In genomic region chr5:160441352-160441781, GRCh38 we compare ENCODE assay signal across 12 cellular contexts. TPM values are rescaled to one million over a fixed set of nuclear protein-coding genes. Genes with fewer than 3 reads are reported as not detected.
DNase-seq lines count a peak whose midpoint lies in the region; ATAC-seq and TF ChIP-seq lines count a peak whose summit lies in the region.
"Had no signal": no experiment of that assay in that cellular context is flagged by ENCODE, and none has a peak within 500 bp of the region (broad histone marks: within the 10 kb centered on the region; RNA-seq: fewer than 3 reads in every experiment).

No MANE protein-coding gene starts in this region.

- H3K9me3 Mint-ChIP-seq in CD4-positive, CD25-positive, alpha-beta regulatory T cell = peaks cover 0 to 9% (median 0%) of the 10 kb centered on the region in 7 donors
- H3K9me3 Mint-ChIP-seq in type B pancreatic cell = no peaks in the 10 kb centered on the region

- H3K4me3 Mint-ChIP-seq in CD4-positive, CD25-positive, alpha-beta regulatory T cell = peak overlapping the region in 1 of 4 donors; percentile 22
- no peak overlapping the region for H3K4me3 Mint-ChIP-seq in type B pancreatic cell
- H3K4me3 Mint-ChIP-seq: B cell had no signal

- ATAC-seq in CD4-positive, CD25-positive, alpha-beta regulatory T cell (ENCODE audit: low read depth in 2 of 2) = no peak
- peak; percentile 11 for ATAC-seq in GM18870 (IDR thresholded peaks at IDR 0.05; ENCODE audit: unreplicated experiment)
- ATAC-seq in HG02623 (IDR thresholded peaks at IDR 0.05; ENCODE audit: unreplicated experiment) = peak; percentile 32
- ATAC-seq: heart left ventricle had no signal

- H3K36me3 Mint-ChIP-seq in CD4-positive, CD25-positive, alpha-beta regulatory T cell = no peaks in the 10 kb centered on the region
- H3K36me3 Mint-ChIP-seq in type B pancreatic cell = no peaks in the 10 kb centered on the region

- peaks cover 31% of the 10 kb centered on the region for H3K4me1 ChIP-seq in CD4-positive, CD25-positive, alpha-beta regulatory T cell (ENCODE audit: control insufficient read depth, insufficient read depth, low read length, poor library complexity, severe bottlenecking)

- no peaks in the 10 kb centered on the region for H3K36me3 ChIP-seq in CD4-positive, CD25-positive, alpha-beta regulatory T cell (ENCODE audit: control insufficient read depth, insufficient read depth, low read length)
- H3K36me3 ChIP-seq: brain microvascular endothelial cell, heart left ventricle had no signal

- no peaks in the 10 kb centered on the region for H3K27me3 ChIP-seq in CD4-positive, CD25-positive, alpha-beta regulatory T cell (ENCODE audit: control insufficient read depth, insufficient read depth, low read length)
- H3K27me3 ChIP-seq: brain microvascular endothelial cell had no signal

- TF ChIP-seq CTCF in type B pancreatic cell (conservative IDR thresholded peaks at IDR 0.05) = no peak

- peak overlapping the region; percentile 30 for H3K27ac ChIP-seq in CD4-positive, CD25-positive, alpha-beta regulatory T cell (ENCODE audit: insufficient read depth, low read length, poor library complexity, severe bottlenecking)
- H3K27ac ChIP-seq: brain microvascular endothelial cell, heart left ventricle had no signal

- H3K27ac Mint-ChIP-seq in CD4-positive, CD25-positive, alpha-beta regulatory T cell = peak overlapping the region; percentile 66 to 80 (median 68)
- no peak overlapping the region for H3K27ac Mint-ChIP-seq in type B pancreatic cell
- H3K27ac Mint-ChIP-seq: B cell had no signal

- H3K4me1 Mint-ChIP-seq in CD4-positive, CD25-positive, alpha-beta regulatory T cell = peaks cover 10 to 64% (median 40%) of the 10 kb centered on the region in 4 donors
- peaks cover 11% of the 10 kb centered on the region for H3K4me1 Mint-ChIP-seq in type B pancreatic cell (ENCODE audit: unreplicated experiment)

- H3K27me3 Mint-ChIP-seq in CD4-positive, CD25-positive, alpha-beta regulatory T cell = peaks cover 4% of the 10 kb centered on the region
- H3K27me3 Mint-ChIP-seq in type B pancreatic cell = peaks cover 12% of the 10 kb centered on the region
- H3K27me3 Mint-ChIP-seq: B cell had no signal

- DNase-seq in CD4-positive, CD25-positive, alpha-beta regulatory T cell = no peak
- DNase-seq in Kasumi-1 (lab: John Stamatoyannopoulos, UW) = peak; percentile 2 to 17
- DNase-seq in HuH-7 (ENCODE audit: low spot score) = no peak
- DNase-seq in COLO668 (lab: John Stamatoyannopoulos, UW; ENCODE audit: unreplicated experiment) = no peak
- no peak for DNase-seq in DMS153 (lab: John Stamatoyannopoulos, UW)
- no peak for DNase-seq in type B pancreatic cell (ENCODE audit: extremely low spot score, unreplicated experiment)
- DNase-seq: brain microvascular endothelial cell; heart left ventricle; stimulated activated CD4-positive, alpha-beta T cell treated with anti-CD3 and anti-CD28 coated beads, Interleukin-12 subunit alpha, Interleukin-12 subunit beta, amount 100 ng/mL, for 4 hours had no signal

- peak overlapping the region; percentile 21 for H3K4me3 ChIP-seq in CD4-positive, CD25-positive, alpha-beta regulatory T cell (ENCODE audit: low read depth, low read length)
- H3K4me3 ChIP-seq: heart left ventricle had no signal

- no peaks in the 10 kb centered on the region for H3K9me3 ChIP-seq in CD4-positive, CD25-positive, alpha-beta regulatory T cell (ENCODE audit: control insufficient read depth in 2 of 2, low read length in 2 of 2)
- H3K9me3 ChIP-seq: heart left ventricle had no signal

RNA-seq across cellular contexts. Expression of gene PTTG1, which starts 19.7 kb away (rescaled TPM):
- 44.5 TPM for total RNA-seq in CD4-positive, CD25-positive, alpha-beta regulatory T cell
- 100 to 1,000 TPM in 3 of 4 donors, 10 to 100 TPM in 1; 87.8 to 148 (median 108) TPM for polyA plus RNA-seq in CD4-positive, CD25-positive, alpha-beta regulatory T cell
- 34.5 and 100 TPM in 2 replicates for total RNA-seq in type B pancreatic cell (ENCODE audit: low replicate concordance)

RNA-seq across cellular contexts. Expression of gene SLU7, which starts 22.5 kb away (rescaled TPM):
- 106 TPM for total RNA-seq in CD4-positive, CD25-positive, alpha-beta regulatory T cell
- 100 to 1,000 TPM in 2 of 4 donors, 10 to 100 TPM in 2; 69.8 to 115 (median 93.3) TPM for polyA plus RNA-seq in CD4-positive, CD25-positive, alpha-beta regulatory T cell
- 37.7 and 45.7 TPM in 2 replicates for total RNA-seq in type B pancreatic cell (ENCODE audit: low replicate concordance)

RNA-seq across cellular contexts. Expression of gene FAM200C, which starts 41.5 kb away (rescaled TPM):
- not detected for total RNA-seq in CD4-positive, CD25-positive, alpha-beta regulatory T cell
- polyA plus RNA-seq in CD4-positive, CD25-positive, alpha-beta regulatory T cell = under 1 TPM; 0.17 to 0.37 (median 0.35) TPM
- total RNA-seq in type B pancreatic cell (ENCODE audit: low replicate concordance) = 6.2 and 8.1 TPM in 2 replicates

Comparison
In these comparisons a context has a peak if more than half of its experiments do, and no peak if none do; other contexts are left out.
1. ATAC-seq: peak in GM18870 (single experiment) and HG02623 (single experiment); none in CD4-positive, CD25-positive, alpha-beta regulatory T cell (0 of 2).
2. DNase-seq: peak in Kasumi-1 (2 of 2); none in CD4-positive, CD25-positive, alpha-beta regulatory T cell (0 of 3), HuH-7 (single experiment), COLO668 (single experiment), DMS153 (single experiment) and type B pancreatic cell (single experiment).